20 cellular contexts compared by ENCODE assay signal in the genomic region with DNA sequence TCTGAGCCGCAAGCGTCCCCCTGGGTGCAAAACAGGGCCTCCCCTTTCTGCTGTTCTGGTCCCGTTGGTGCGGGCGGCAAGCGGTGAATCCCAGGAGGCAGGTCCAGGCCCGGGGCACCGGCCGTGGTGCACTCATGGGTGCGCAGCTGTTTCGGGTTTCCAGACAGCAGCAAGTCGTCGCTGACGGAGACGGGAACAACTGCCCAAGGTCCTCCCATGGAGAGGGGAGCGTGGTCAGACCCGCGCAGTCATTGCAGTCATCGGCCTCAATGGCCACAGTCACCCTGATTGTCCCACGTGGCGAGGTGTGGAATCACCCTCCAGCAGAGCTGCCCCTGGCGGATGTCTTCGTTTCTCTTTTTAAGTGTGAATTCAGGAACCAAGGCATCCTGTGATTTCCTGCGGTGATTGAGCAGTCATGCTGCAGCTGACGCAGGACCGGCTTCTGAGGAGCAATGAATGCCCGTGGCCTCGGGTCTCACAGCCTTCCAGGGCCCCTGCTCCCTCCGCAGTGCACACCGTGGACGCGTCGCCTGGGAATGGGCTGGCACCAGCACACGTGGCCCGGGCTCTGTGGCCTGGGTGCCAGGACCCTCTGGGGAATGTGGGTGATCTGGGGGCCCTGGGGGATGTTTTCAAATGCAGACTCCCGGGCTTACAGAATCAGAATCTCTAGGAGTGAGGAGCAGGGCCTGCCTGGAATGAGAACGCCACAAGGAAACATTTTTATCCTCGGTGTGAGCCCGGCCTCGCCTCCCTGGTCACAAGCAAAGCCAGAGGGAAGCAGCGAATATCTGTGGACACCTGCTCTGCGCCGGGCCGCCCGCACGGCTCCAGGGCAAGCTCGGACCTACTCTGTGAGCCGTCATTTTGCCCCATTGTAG.
"Had no signal": no experiment of that assay in that cellular context is flagged by ENCODE, and none has a peak within 500 bp of the region (broad histone marks: within the 10 kb centered on the region; RNA-seq: fewer than 3 reads in every experiment).

No MANE protein-coding gene starts in this region.

- H3K27me3 Mint-ChIP-seq: activated naive CD4-positive, alpha-beta T cell treated with anti-CD3 and anti-CD28 coated beads, Interleukin-2, amount 50 U/mL, for 24 hours; activated T-cell treated with anti-CD3 and anti-CD28 coated beads, Interleukin-2, amount 50 U/mL, for 24 hours; stimulated activated memory B cell treated with anti-CD40 and anti-IgM and Interleukin-4, amounts not matched to agents 10 μg/mL and 1 μg/mL and 100 μg/mL, for 72 hours had no signal

- H3K36me3 Mint-ChIP-seq: activated naive CD4-positive, alpha-beta T cell treated with anti-CD3 and anti-CD28 coated beads, Interleukin-2, amount 50 U/mL, for 24 hours; mesothelial cell of epicardium; naive B cell; stimulated activated memory B cell treated with anti-CD40 and anti-IgM and Interleukin-4, amounts not matched to agents 10 μg/mL and 1 μg/mL and 100 μg/mL, for 72 hours had no signal

- H3K4me1 ChIP-seq: parathyroid adenoma, tibial artery had no signal

- H3K9ac ChIP-seq: parathyroid adenoma had no signal

- H3K9me3 Mint-ChIP-seq: activated naive CD4-positive, alpha-beta T cell treated with anti-CD3 and anti-CD28 coated beads, Interleukin-2, amount 50 U/mL, for 24 hours; activated T-cell treated with anti-CD3 and anti-CD28 coated beads, Interleukin-2, amount 50 U/mL, for 24 hours; mesothelial cell of epicardium; nephron progenitor cell; T-helper 2 cell treated with Interferon-gamma antibody and Interleukin-4, amounts not matched to agents 5 μg/mL and 100 μg/mL, for 36 hours had no signal

- ATAC-seq: left ventricle myocardium superior; right cardiac atrium; stimulated activated memory B cell treated with anti-CD40 and anti-IgM and Interleukin-4, amounts not matched to agents 10 μg/mL and 1 μg/mL and 100 μg/mL, for 72 hours; stimulated activated naive CD8-positive, alpha-beta T cell treated with anti-CD3 and anti-CD28 coated beads, Interleukin-15, amount 100 ng/mL, for 72 hours had no signal

- H3K27me3 ChIP-seq: tibial artery had no signal

- H3K9me3 ChIP-seq: tibial artery had no signal

- DNase-seq: activated CD4-positive, alpha-beta T cell treated with anti-CD3 and anti-CD28 coated beads for 4 hours; activated CD4-positive, alpha-beta T cell treated with anti-CD3 and anti-CD28 coated beads, Interleukin-2, amount 50 U/mL, for 48 hours; activated T-cell treated with anti-CD3 and anti-CD28 coated beads, Interleukin-2, amount 50 U/mL, for 24 hours; effector CD8-positive, alpha-beta T cell; left ventricle myocardium superior; mammary epithelial cell; naive B cell; nephron progenitor cell; right cardiac atrium; stimulated activated CD4-positive, alpha-beta T cell treated with anti-CD3 and anti-CD28 coated beads, Interleukin-1b, Interleukin-23, amount 100 ng/mL, for 48 hours; stimulated activated CD4-positive, alpha-beta T cell treated with anti-CD3 and anti-CD28 coated beads, Interleukin-4, amount 100 ng/mL, for 4 hours; stimulated activated CD8-positive, alpha-beta memory T cell treated with anti-CD3 and anti-CD28 coated beads, Interleukin-4, amount 100 ng/mL, for 48 hours; stimulated activated naive CD8-positive, alpha-beta T cell treated with anti-CD3 and anti-CD28 coated beads, Interleukin-15, amount 100 ng/mL, for 72 hours; T-helper 1 cell had no signal

- H3K36me3 ChIP-seq: tibial artery had no signal

- H3K4me3 Mint-ChIP-seq: activated naive CD4-positive, alpha-beta T cell treated with anti-CD3 and anti-CD28 coated beads, Interleukin-2, amount 50 U/mL, for 24 hours; activated T-cell treated with anti-CD3 and anti-CD28 coated beads, Interleukin-2, amount 50 U/mL, for 24 hours; mesothelial cell of epicardium; nephron progenitor cell; stimulated activated memory B cell treated with anti-CD40 and anti-IgM and Interleukin-4, amounts not matched to agents 10 μg/mL and 1 μg/mL and 100 μg/mL, for 72 hours; stimulated activated naive CD8-positive, alpha-beta T cell treated with anti-CD3 and anti-CD28 coated beads, Interleukin-15, amount 100 ng/mL, for 72 hours; T-helper 2 cell treated with Interferon-gamma antibody and Interleukin-4, amounts not matched to agents 5 μg/mL and 100 μg/mL, for 36 hours had no signal

- H3K27ac ChIP-seq: parathyroid adenoma, tibial artery had no signal

- H3K4me1 Mint-ChIP-seq: activated naive CD4-positive, alpha-beta T cell treated with anti-CD3 and anti-CD28 coated beads, Interleukin-2, amount 50 U/mL, for 24 hours; mesothelial cell of epicardium; naive B cell; stimulated activated memory B cell treated with anti-CD40 and anti-IgM and Interleukin-4, amounts not matched to agents 10 μg/mL and 1 μg/mL and 100 μg/mL, for 72 hours; stimulated activated naive CD8-positive, alpha-beta T cell treated with anti-CD3 and anti-CD28 coated beads, Interleukin-15, amount 100 ng/mL, for 72 hours had no signal

- H3K4me3 ChIP-seq: tibial artery had no signal

- H3K27ac Mint-ChIP-seq: activated naive CD4-positive, alpha-beta T cell treated with anti-CD3 and anti-CD28 coated beads, Interleukin-2, amount 50 U/mL, for 24 hours; activated T-cell treated with anti-CD3 and anti-CD28 coated beads, Interleukin-2, amount 50 U/mL, for 24 hours; mesothelial cell of epicardium; naive B cell; nephron progenitor cell; stimulated activated memory B cell treated with anti-CD40 and anti-IgM and Interleukin-4, amounts not matched to agents 10 μg/mL and 1 μg/mL and 100 μg/mL, for 72 hours; stimulated activated naive CD8-positive, alpha-beta T cell treated with anti-CD3 and anti-CD28 coated beads, Interleukin-15, amount 100 ng/mL, for 72 hours; T-helper 2 cell treated with Interferon-gamma antibody and Interleukin-4, amounts not matched to agents 5 μg/mL and 100 μg/mL, for 36 hours had no signal
